In genomic region chr4:168613869-168614268, GRCh38 we compare ENCODE assay signal across 13 cellular contexts.
A peak's percentile ranks its signal among the peaks of the same experiment; 100 is the strongest.
DNase-seq lines count a peak whose midpoint lies in the region; ATAC-seq and TF ChIP-seq lines count a peak whose summit lies in the region.
"Had no signal": no experiment of that assay in that cellular context is flagged by ENCODE, and none has a peak within 500 bp of the region (broad histone marks: within the 10 kb centered on the region; RNA-seq: fewer than 3 reads in every experiment).

No MANE protein-coding gene starts in this region.

- H3K4me1 ChIP-seq in SJSA1 (replicated peaks) = peaks cover 63% of the 10 kb centered on the region
- no peaks in the 10 kb centered on the region for H3K4me1 ChIP-seq in Karpas-422 (ENCODE audit: low read length)
- H3K4me1 ChIP-seq: Caco-2 had no signal

- DNase-seq in SJSA1 (ENCODE audit: low read depth in 1 of 2, low spot score in 2 of 2) = no peak
- DNase-seq in chondrocyte (ENCODE audit: low spot score) = no peak
- no peak for DNase-seq in osteocyte (ENCODE audit: extremely low spot score, unreplicated experiment)
- DNase-seq in Karpas-422 = no peak
- DNase-seq in activated CD4-positive, alpha-beta T cell treated with anti-CD3 and anti-CD28 coated beads, Interleukin-2, amount 10 ng/mL, durations not matched to agents 24 days and 14 days = no peak
- DNase-seq: AML-193; Caco-2; CD4-positive, alpha-beta T cell; GOT3; H7 had no signal

- H3K27ac ChIP-seq in SJSA1 (peak overlapping the region; percentile 69), Karpas-422 (ENCODE audit: low read length) (no peak overlapping the region)
- H3K27ac ChIP-seq: C4-2B had no signal

- H4K20me1 ChIP-seq in Karpas-422 (ENCODE audit: insufficient read depth, low read depth, low read length) = no peaks in the 10 kb centered on the region

- no peak overlapping the region for H3K4me2 ChIP-seq in Karpas-422 (ENCODE audit: low read depth, low read length, poor library complexity, severe bottlenecking)

- H3K27me3 ChIP-seq in SJSA1 (replicated peaks) (no peaks in the 10 kb centered on the region), Karpas-422 (ENCODE audit: low read length) (no peaks in the 10 kb centered on the region)

- no peaks in the 10 kb centered on the region for H3K9me3 ChIP-seq in SJSA1 (replicated peaks)
- no peaks in the 10 kb centered on the region for H3K9me3 ChIP-seq in Karpas-422 (ENCODE audit: low read length)
- H3K9me3 ChIP-seq: Caco-2 had no signal

- no peak for TF ChIP-seq CTCF in chondrocyte (IDR thresholded peaks at IDR 0.05)
- TF ChIP-seq CTCF in osteocyte (IDR thresholded peaks at IDR 0.05) = no peak

- peak overlapping the region; percentile 95 for H3K27ac Mint-ChIP-seq in chondrocyte (ENCODE audit: unreplicated experiment)
- H3K27ac Mint-ChIP-seq in osteocyte (ENCODE audit: unreplicated experiment) = peak overlapping the region; percentile 85
- no peak overlapping the region for H3K27ac Mint-ChIP-seq in activated CD4-positive, alpha-beta T cell treated with anti-CD3 and anti-CD28 coated beads, Interleukin-2, amount 10 ng/mL, durations not matched to agents 24 days and 14 days
- H3K27ac Mint-ChIP-seq: CD4-positive, alpha-beta T cell had no signal

- intact Hi-C loops in activated CD4-positive, alpha-beta T cell treated with anti-CD3 and anti-CD28 coated beads, Interleukin-2, amount 10 ng/mL, durations not matched to agents 24 days and 14 days (cut with micrococcal nuclease) = no loop called here

- no peak overlapping the region for H3K4me3 ChIP-seq in SJSA1
- no peak overlapping the region for H3K4me3 ChIP-seq in Karpas-422 (ENCODE audit: low read length)

- no peaks in the 10 kb centered on the region for H3K9me2 ChIP-seq in Karpas-422 (replicated peaks; ENCODE audit: insufficient read depth, low read length)

- H2AFZ ChIP-seq in Karpas-422 (ENCODE audit: low read length) = no peak overlapping the region

- no peak for ATAC-seq in GM19452 (IDR thresholded peaks at IDR 0.05; ENCODE audit: unreplicated experiment)
- ATAC-seq in GM18909 (IDR thresholded peaks at IDR 0.05; ENCODE audit: poor library complexity, unreplicated experiment) = no peak

- no peaks in the 10 kb centered on the region for H3K36me3 Mint-ChIP-seq in chondrocyte (ENCODE audit: low read depth)
- no peaks in the 10 kb centered on the region for H3K36me3 Mint-ChIP-seq in osteocyte (ENCODE audit: unreplicated experiment)
- no peaks in the 10 kb centered on the region for H3K36me3 Mint-ChIP-seq in activated CD4-positive, alpha-beta T cell treated with anti-CD3 and anti-CD28 coated beads, Interleukin-2, amount 10 ng/mL, durations not matched to agents 24 days and 14 days (ENCODE audit: low read depth)

- H3K9me3 Mint-ChIP-seq in chondrocyte (ENCODE audit: low read depth) = no peaks in the 10 kb centered on the region
- H3K9me3 Mint-ChIP-seq in osteocyte (ENCODE audit: unreplicated experiment) = no peaks in the 10 kb centered on the region
- no peaks in the 10 kb centered on the region for H3K9me3 Mint-ChIP-seq in activated CD4-positive, alpha-beta T cell treated with anti-CD3 and anti-CD28 coated beads, Interleukin-2, amount 10 ng/mL, durations not matched to agents 24 days and 14 days
- H3K9me3 Mint-ChIP-seq: CD4-positive, alpha-beta T cell had no signal

- H3K4me3 Mint-ChIP-seq in chondrocyte (ENCODE audit: unreplicated experiment) (no peak overlapping the region), osteocyte (ENCODE audit: unreplicated experiment) (no peak overlapping the region)
- H3K4me3 Mint-ChIP-seq in activated CD4-positive, alpha-beta T cell treated with anti-CD3 and anti-CD28 coated beads, Interleukin-2, amount 10 ng/mL, durations not matched to agents 24 days and 14 days = no peak overlapping the region
- H3K4me3 Mint-ChIP-seq: CD4-positive, alpha-beta T cell had no signal

- H3K36me3 ChIP-seq in SJSA1 (no peaks in the 10 kb centered on the region), Karpas-422 (ENCODE audit: insufficient read depth, low read length) (no peaks in the 10 kb centered on the region)

- H3K79me2 ChIP-seq in Karpas-422 (ENCODE audit: low read length) = no peaks in the 10 kb centered on the region

- H3K9ac ChIP-seq in Karpas-422 (ENCODE audit: low read length) = no peak overlapping the region

- H3K27me3 Mint-ChIP-seq in chondrocyte (ENCODE audit: low read depth) (no peaks in the 10 kb centered on the region), osteocyte (ENCODE audit: unreplicated experiment) (no peaks in the 10 kb centered on the region)
- peaks cover 15% of the 10 kb centered on the region for H3K27me3 Mint-ChIP-seq in activated CD4-positive, alpha-beta T cell treated with anti-CD3 and anti-CD28 coated beads, Interleukin-2, amount 10 ng/mL, durations not matched to agents 24 days and 14 days

- H3K4me1 Mint-ChIP-seq in chondrocyte (ENCODE audit: low read depth) (peaks cover 92% of the 10 kb centered on the region), osteocyte (ENCODE audit: unreplicated experiment) (peaks cover 78% of the 10 kb centered on the region)
- H3K4me1 Mint-ChIP-seq in activated CD4-positive, alpha-beta T cell treated with anti-CD3 and anti-CD28 coated beads, Interleukin-2, amount 10 ng/mL, durations not matched to agents 24 days and 14 days = no peaks in the 10 kb centered on the region
